In the genomic region with DNA sequence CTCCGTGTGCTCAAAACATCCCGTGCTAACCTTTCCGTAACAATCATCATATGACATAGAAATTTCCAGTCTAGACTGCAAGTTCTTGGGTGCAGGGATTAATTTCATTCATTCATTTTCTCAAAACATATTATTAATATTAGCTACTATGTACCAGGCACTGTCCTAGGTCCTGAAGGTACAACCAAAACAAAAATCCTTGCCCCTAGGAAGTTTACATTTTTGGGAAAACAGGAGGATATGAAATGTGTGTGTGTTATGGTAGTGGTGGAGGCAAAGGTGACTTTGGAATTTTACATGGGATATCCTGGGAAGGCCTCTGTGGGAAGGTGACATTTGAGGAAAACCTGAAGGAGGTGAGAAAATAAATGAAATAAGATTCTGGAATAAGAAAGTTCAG, we compare ENCODE assay signal across 8 cellular contexts.
"Had no signal": no experiment of that assay in that cellular context is flagged by ENCODE, and none has a peak within 500 bp of the region (broad histone marks: within the 10 kb centered on the region; RNA-seq: fewer than 3 reads in every experiment).

No MANE protein-coding gene starts in this region.

- ATAC-seq: GM12878 had no signal

- H3K4me3 ChIP-seq: GM12878 had no signal

- FAIRE-seq: G401.6, GM12878, GM12891, GM12892, GM18507, GM19239 had no signal

- DNase-seq: GDM1, GF-D8 had no signal
